Comparison of ENCODE assay signal across 18 cellular contexts in genomic region chrX:31384471-31384870, GRCh38.
DNase-seq lines count a peak whose midpoint lies in the region; ATAC-seq and TF ChIP-seq lines count a peak whose summit lies in the region.
"Had no signal": no experiment of that assay in that cellular context is flagged by ENCODE, and none has a peak within 500 bp of the region (broad histone marks: within the 10 kb centered on the region; RNA-seq: fewer than 3 reads in every experiment).

No MANE protein-coding gene starts in this region.

- no peak overlapping the region for H3K27ac Mint-ChIP-seq in MCF 10A (ENCODE audit: low read depth, unreplicated experiment)
- no peak overlapping the region for H3K27ac Mint-ChIP-seq in CD4-positive, alpha-beta T cell
- H3K27ac Mint-ChIP-seq: B cell, HFFc6, IgD-negative memory B cell had no signal

- ATAC-seq in CD4-positive, alpha-beta T cell (ENCODE audit: poor library complexity) = no peak

- POLR2A ChIA-PET in MCF 10A (lab: Yijun Ruan, JAX) = interaction anchor here (0.8 kb wide), 1 partner anchor 53 kb away, joined by 3 read pairs; no protein-coding TSS in a partner anchor
- POLR2A ChIA-PET in CD4-positive, alpha-beta T cell (lab: Charles Lee) = no interaction called here

- CTCF ChIA-PET in MCF 10A (lab: Yijun Ruan, JAX) = no interaction called here
- CTCF ChIA-PET in CD4-positive, alpha-beta T cell (lab: Charles Lee) = no interaction called here

- BruUV-seq in MCF 10A (replicated peaks; lab: Mats Ljungman, UMichigan) = no TSS peak

- no CpG with 5 or more reads among the region's 1 CpG for WGBS in mesendoderm (ENCODE audit: extremely low coverage, insufficient coverage, low lambda C conversion rate)

- H4K8ac ChIP-seq in mesendoderm (ENCODE audit: low read depth, low read length) = no peak overlapping the region

- DNase-seq in adipocyte (ENCODE audit: low read depth) = peak; percentile 40
- DNase-seq in fibroblast of peridontal ligament (ENCODE audit: extremely low read depth) = peak; percentile 33
- DNase-seq in mesendoderm = no peak
- no peak for DNase-seq in glomerular visceral epithelial cell (ENCODE audit: extremely low spot score)
- DNase-seq in stimulated activated CD4-positive, alpha-beta T cell treated with anti-CD3 and anti-CD28 coated beads, Interleukin-4, amount 100 ng/mL, for 1 hour = no peak
- no peak for DNase-seq in MCF 10A (ENCODE audit: unreplicated experiment)
- no peak for DNase-seq in CD4-positive, alpha-beta T cell
- DNase-seq: ACHN; C1 segment of cervical spinal cord; CD4-positive, alpha-beta memory T cell; COR-L47; DMS153; DMS79 treated with DMSO at 0.1 percent for 48 hours; EL; HCEC 1CT; HFFc6 had no signal

- H3K79me1 ChIP-seq in mesendoderm (ENCODE audit: low read length) = no peaks in the 10 kb centered on the region

- no peak for TF ChIP-seq CTCF in MCF 10A (IDR thresholded peaks at IDR 0.05; ENCODE audit: unreplicated experiment)
- no peak for TF ChIP-seq CTCF in CD4-positive, alpha-beta T cell (IDR thresholded peaks at IDR 0.05)

- no peak overlapping the region for H3K4me3 Mint-ChIP-seq in MCF 10A (ENCODE audit: unreplicated experiment)
- H3K4me3 Mint-ChIP-seq in CD4-positive, alpha-beta T cell = no peak overlapping the region
- H3K4me3 Mint-ChIP-seq: B cell; CD4-positive, alpha-beta memory T cell; HFFc6; IgD-negative memory B cell had no signal

- H3K9ac ChIP-seq in adipocyte (ENCODE audit: low read length) (no peak overlapping the region), mesendoderm (ENCODE audit: low read length) (no peak overlapping the region)

- peaks cover 2% of the 10 kb centered on the region for H3K27me3 Mint-ChIP-seq in MCF 10A (ENCODE audit: insufficient read depth, unreplicated experiment)
- no peaks in the 10 kb centered on the region for H3K27me3 Mint-ChIP-seq in CD4-positive, alpha-beta T cell
- H3K27me3 Mint-ChIP-seq: B cell; CD4-positive, alpha-beta memory T cell had no signal

- no peak overlapping the region for H2BK120ac ChIP-seq in mesendoderm (ENCODE audit: low read depth, low read length)

- no peak overlapping the region for H3K4ac ChIP-seq in mesendoderm (ENCODE audit: low read depth, low read length)

- no peak overlapping the region for H2AK5ac ChIP-seq in mesendoderm (ENCODE audit: low read length)

- H2BK15ac ChIP-seq in mesendoderm (replicated peaks; ENCODE audit: low read depth) = no peak overlapping the region

- H2BK5ac ChIP-seq in mesendoderm (ENCODE audit: low read length) = no peak overlapping the region

- no peaks in the 10 kb centered on the region for H3K79me2 ChIP-seq in mesendoderm (ENCODE audit: control insufficient read depth, insufficient read depth, low read length)

- no peaks in the 10 kb centered on the region for H3K4me1 Mint-ChIP-seq in MCF 10A (ENCODE audit: insufficient read depth, unreplicated experiment)
- H3K4me1 Mint-ChIP-seq in CD4-positive, alpha-beta T cell (ENCODE audit: low read depth) = no peaks in the 10 kb centered on the region
- H3K4me1 Mint-ChIP-seq: B cell; CD4-positive, alpha-beta memory T cell; IgD-negative memory B cell had no signal

- no peak overlapping the region for H3K27ac ChIP-seq in mesendoderm (ENCODE audit: low read depth, low read length)
- H3K27ac ChIP-seq in CD4-positive, alpha-beta T cell (ENCODE audit: low read depth, low read length) = no peak overlapping the region

- no peak overlapping the region for H4K5ac ChIP-seq in mesendoderm (ENCODE audit: low read length)

- H3K4me3 ChIP-seq in adipocyte (ENCODE audit: low read length) (no peak overlapping the region), mesendoderm (ENCODE audit: low read length) (no peak overlapping the region)

- H3K36me3 Mint-ChIP-seq in MCF 10A (ENCODE audit: insufficient read depth, unreplicated experiment) = peaks cover 6% of the 10 kb centered on the region
- no peaks in the 10 kb centered on the region for H3K36me3 Mint-ChIP-seq in CD4-positive, alpha-beta T cell (ENCODE audit: low read depth)
- H3K36me3 Mint-ChIP-seq: CD4-positive, alpha-beta memory T cell; IgD-negative memory B cell had no signal

- intact Hi-C loops in MCF 10A (cut with micrococcal nuclease) = no loop called here
- intact Hi-C loops in CD4-positive, alpha-beta T cell (cut with DNase I, micrococcal nuclease) = no loop called here

- H3K36me3 ChIP-seq in adipocyte (ENCODE audit: control insufficient read depth, insufficient read depth, low read length, severe bottlenecking) (no peaks in the 10 kb centered on the region), mesendoderm (ENCODE audit: control insufficient read depth, insufficient read depth, low read length) (no peaks in the 10 kb centered on the region)

- H3K9me3 Mint-ChIP-seq in MCF 10A (ENCODE audit: unreplicated experiment) = no peaks in the 10 kb centered on the region
- H3K9me3 Mint-ChIP-seq in CD4-positive, alpha-beta T cell = no peaks in the 10 kb centered on the region
- H3K9me3 Mint-ChIP-seq: HFFc6 had no signal

- no peak overlapping the region for H3K23ac ChIP-seq in mesendoderm (ENCODE audit: low read length)

- H3K27me3 ChIP-seq in adipocyte (replicated peaks; ENCODE audit: control insufficient read depth, insufficient read depth, low read length) (no peaks in the 10 kb centered on the region), mesendoderm (ENCODE audit: insufficient read depth, low read length, poor library complexity) (no peaks in the 10 kb centered on the region)
- H3K27me3 ChIP-seq in CD4-positive, alpha-beta T cell (ENCODE audit: control insufficient read depth, insufficient read depth, low read length) = no peaks in the 10 kb centered on the region

- no peak overlapping the region for H3K4me2 ChIP-seq in mesendoderm (ENCODE audit: low read length)

- H3K18ac ChIP-seq in mesendoderm (ENCODE audit: low read length) = peak overlapping the region; percentile 68

- H3K4me1 ChIP-seq in adipocyte (ENCODE audit: control insufficient read depth, insufficient read depth, low read length) = no peaks in the 10 kb centered on the region
- H3K4me1 ChIP-seq in mesendoderm (ENCODE audit: control insufficient read depth, low read depth, low read length) = no peaks in the 10 kb centered on the region

- H3K9me3 ChIP-seq in adipocyte (ENCODE audit: control insufficient read depth, low read length) = no peaks in the 10 kb centered on the region
- no peaks in the 10 kb centered on the region for H3K9me3 ChIP-seq in CD4-positive, alpha-beta T cell (ENCODE audit: control insufficient read depth, low read length)

- no peak overlapping the region for H3K56ac ChIP-seq in mesendoderm (ENCODE audit: low read length)

Comparison
In these comparisons a context has a peak if more than half of its experiments do, and no peak if none do; other contexts are left out.
1. DNase-seq: peak in adipocyte (single experiment) and fibroblast of peridontal ligament (single experiment); none in mesendoderm (single experiment), glomerular visceral epithelial cell (single experiment), stimulated activated CD4-positive, alpha-beta T cell treated with anti-CD3 and anti-CD28 coated beads, Interleukin-4, amount 100 ng/mL, for 1 hour (single experiment), MCF 10A (single experiment) and CD4-positive, alpha-beta T cell (0 of 10).